In the genomic region with DNA sequence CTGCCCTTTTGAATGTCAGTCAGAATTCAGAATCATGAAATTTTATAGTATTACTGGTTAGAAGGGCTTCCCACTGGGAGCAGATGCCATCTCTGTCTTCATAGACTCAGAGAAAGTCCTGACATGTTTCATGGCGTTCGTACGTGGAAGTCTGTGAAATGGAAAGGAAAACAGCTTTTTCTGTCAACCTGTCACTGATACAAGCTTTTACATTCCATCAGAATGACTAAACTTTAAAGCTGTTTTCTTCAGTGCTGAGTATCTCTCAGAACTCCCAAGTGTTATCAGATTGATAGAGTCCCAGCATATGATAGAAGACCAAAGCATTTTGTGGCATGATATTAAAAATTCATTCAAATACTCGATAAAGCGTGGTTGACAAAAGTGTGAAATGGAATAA, we compare ENCODE assay signal across 19 cellular contexts.
"Had no signal": no experiment of that assay in that cellular context is flagged by ENCODE, and none has a peak within 500 bp of the region (broad histone marks: within the 10 kb centered on the region; RNA-seq: fewer than 3 reads in every experiment).

No MANE protein-coding gene starts in this region.

- H3K36me3 ChIP-seq: gastrocnemius medialis, right atrium auricular region, transverse colon, vagina had no signal

- ATAC-seq: activated CD4-positive, alpha-beta T cell treated with anti-CD3 and anti-CD28 coated beads for 36 hours; activated T-helper 17 cell treated with anti-CD3 and anti-CD28 coated beads, Interleukin-2, amount 50 U/mL, for 72 hours; gastrocnemius medialis; natural killer cell treated with Interleukin-12 subunit alpha and Interleukin-12 subunit beta and Interleukin-15 and Interleukin-18, amount 100 ng/mL, for 72 hours; WTC11 had no signal

- DNase-seq: activated CD4-positive, alpha-beta memory T cell treated with anti-CD3 and anti-CD28 coated beads, Interleukin-2, amount 10 ng/mL, durations not matched to agents 7 days and 5 days; activated CD4-positive, alpha-beta T cell treated with anti-CD3 and anti-CD28 coated beads for 36 hours; activated naive CD4-positive, alpha-beta T cell; activated naive CD8-positive, alpha-beta T cell treated with anti-CD3 and anti-CD28 coated beads for 36 hours; activated T-cell treated with anti-CD3 and anti-CD28 coated beads, Interleukin-2, amount 50 U/mL, for 1 hour; gastrocnemius medialis; head of caudate nucleus; mesendoderm; occipital lobe; transverse colon had no signal

- H3K9me3 ChIP-seq: gastrocnemius medialis, right atrium auricular region, transverse colon, vagina had no signal

- H3K4me1 ChIP-seq: gastrocnemius medialis, right atrium auricular region, transverse colon, vagina had no signal

- H3K4me1 Mint-ChIP-seq: activated CD4-positive, alpha-beta memory T cell treated with anti-CD3 and anti-CD28 coated beads, Interleukin-2, amount 10 ng/mL, durations not matched to agents 7 days and 5 days; activated CD4-positive, alpha-beta T cell treated with anti-CD3 and anti-CD28 coated beads for 36 hours; activated naive CD8-positive, alpha-beta T cell treated with anti-CD3 and anti-CD28 coated beads for 36 hours; activated T-helper 17 cell treated with anti-CD3 and anti-CD28 coated beads, Interleukin-2, amount 50 U/mL, for 72 hours had no signal

- H3K27ac ChIP-seq: coronary artery, gastrocnemius medialis, right atrium auricular region, transverse colon, vagina had no signal

- H3K4me3 ChIP-seq: coronary artery, gastrocnemius medialis, right atrium auricular region, transverse colon, vagina had no signal

- H3K27me3 ChIP-seq: gastrocnemius medialis, right atrium auricular region, transverse colon, vagina had no signal

- H3K4me3 Mint-ChIP-seq: activated CD4-positive, alpha-beta memory T cell treated with anti-CD3 and anti-CD28 coated beads, Interleukin-2, amount 10 ng/mL, durations not matched to agents 7 days and 5 days; activated CD4-positive, alpha-beta T cell treated with anti-CD3 and anti-CD28 coated beads for 36 hours; activated naive CD8-positive, alpha-beta T cell treated with anti-CD3 and anti-CD28 coated beads for 36 hours; activated T-helper 17 cell treated with anti-CD3 and anti-CD28 coated beads, Interleukin-2, amount 50 U/mL, for 72 hours; natural killer cell treated with Interleukin-12 subunit alpha and Interleukin-12 subunit beta and Interleukin-15 and Interleukin-18, amount 100 ng/mL, for 72 hours; stimulated activated naive CD8-positive, alpha-beta T cell treated with anti-CD3 and anti-CD28 coated beads, Interleukin-15, Interleukin-2, amounts not matched to agents 100 ng/mL and 50 ng/mL, for 24 hours; T-helper 2 cell treated with Interferon-gamma antibody and Interleukin-4, amounts not matched to agents 5 μg/mL and 100 μg/mL, for 36 hours; WTC11 had no signal

- H3K9me3 Mint-ChIP-seq: activated naive CD8-positive, alpha-beta T cell treated with anti-CD3 and anti-CD28 coated beads for 36 hours; activated T-helper 17 cell treated with anti-CD3 and anti-CD28 coated beads, Interleukin-2, amount 50 U/mL, for 72 hours; natural killer cell treated with Interleukin-12 subunit alpha and Interleukin-12 subunit beta and Interleukin-15 and Interleukin-18, amount 100 ng/mL, for 72 hours; stimulated activated naive CD8-positive, alpha-beta T cell treated with anti-CD3 and anti-CD28 coated beads, Interleukin-15, Interleukin-2, amounts not matched to agents 100 ng/mL and 50 ng/mL, for 24 hours; T-helper 2 cell treated with Interferon-gamma antibody and Interleukin-4, amounts not matched to agents 5 μg/mL and 100 μg/mL, for 36 hours; WTC11 had no signal

- H3K27ac Mint-ChIP-seq: activated CD4-positive, alpha-beta memory T cell treated with anti-CD3 and anti-CD28 coated beads, Interleukin-2, amount 10 ng/mL, durations not matched to agents 7 days and 5 days; activated CD4-positive, alpha-beta T cell treated with anti-CD3 and anti-CD28 coated beads for 36 hours; activated naive CD8-positive, alpha-beta T cell treated with anti-CD3 and anti-CD28 coated beads for 36 hours; activated T-helper 17 cell treated with anti-CD3 and anti-CD28 coated beads, Interleukin-2, amount 50 U/mL, for 72 hours; natural killer cell treated with Interleukin-12 subunit alpha and Interleukin-12 subunit beta and Interleukin-15 and Interleukin-18, amount 100 ng/mL, for 72 hours; progenitor cell of endocrine pancreas; stimulated activated naive CD8-positive, alpha-beta T cell treated with anti-CD3 and anti-CD28 coated beads, Interleukin-15, Interleukin-2, amounts not matched to agents 100 ng/mL and 50 ng/mL, for 24 hours; T-helper 2 cell treated with Interferon-gamma antibody and Interleukin-4, amounts not matched to agents 5 μg/mL and 100 μg/mL, for 36 hours; WTC11 had no signal

- H3K36me3 Mint-ChIP-seq: activated naive CD8-positive, alpha-beta T cell treated with anti-CD3 and anti-CD28 coated beads for 36 hours; natural killer cell treated with Interleukin-12 subunit alpha and Interleukin-12 subunit beta and Interleukin-15 and Interleukin-18, amount 100 ng/mL, for 72 hours; WTC11 had no signal

- H3K27me3 Mint-ChIP-seq: activated CD4-positive, alpha-beta memory T cell treated with anti-CD3 and anti-CD28 coated beads, Interleukin-2, amount 10 ng/mL, durations not matched to agents 7 days and 5 days; activated naive CD8-positive, alpha-beta T cell treated with anti-CD3 and anti-CD28 coated beads for 36 hours; activated T-helper 17 cell treated with anti-CD3 and anti-CD28 coated beads, Interleukin-2, amount 50 U/mL, for 72 hours; progenitor cell of endocrine pancreas; stimulated activated naive CD8-positive, alpha-beta T cell treated with anti-CD3 and anti-CD28 coated beads, Interleukin-15, Interleukin-2, amounts not matched to agents 100 ng/mL and 50 ng/mL, for 24 hours had no signal
